ENCODE assay signal across 29 cellular contexts in the genomic region with DNA sequence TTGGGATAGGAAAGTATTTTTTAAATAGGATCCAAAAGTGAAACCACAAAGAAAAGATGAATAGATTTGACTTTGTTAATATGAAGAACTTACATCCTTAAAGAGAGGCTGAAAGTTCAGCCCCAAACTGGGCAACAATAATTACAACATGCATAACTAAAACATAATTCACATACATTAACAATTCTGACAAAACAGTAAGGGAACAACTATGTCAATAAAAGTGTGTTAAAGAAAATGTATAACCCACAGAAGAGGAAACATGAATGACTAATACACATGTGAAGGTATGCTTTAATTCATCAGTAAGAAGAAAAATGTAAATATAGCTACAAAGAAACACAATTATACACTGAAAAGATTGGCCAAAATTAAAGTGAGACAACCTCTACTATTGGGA.
DNase-seq lines count a peak whose midpoint lies in the region; ATAC-seq, FAIRE-seq and TF ChIP-seq lines count a peak whose summit lies in the region.
"Had no signal": no experiment of that assay in that cellular context is flagged by ENCODE, and none has a peak within 500 bp of the region (broad histone marks: within the 10 kb centered on the region; RNA-seq: fewer than 3 reads in every experiment).

No MANE protein-coding gene starts in this region.

- H3K4me3 ChIP-seq in bronchial epithelial cell (ENCODE audit: low read depth, low read length), result no peak overlapping the region
- H3K4me3 ChIP-seq: BLaER1, GM12878, GM23248, HAP-1, MG63 had no signal

- H3K27ac ChIP-seq in foreskin keratinocyte, result no peak overlapping the region
- H3K27ac ChIP-seq: BLaER1, GM23248 had no signal

- ATAC-seq in foreskin keratinocyte (peak; percentile 73), GM18861 (IDR thresholded peaks at IDR 0.05; ENCODE audit: unreplicated experiment) (no peak), HG03442 (IDR thresholded peaks at IDR 0.05; ENCODE audit: unreplicated experiment) (no peak)
- ATAC-seq: GM12878, Right ventricle myocardium inferior had no signal

- TF ChIP-seq CTCF in bronchial epithelial cell (IDR thresholded peaks at IDR 0.05; ENCODE audit: insufficient read depth, low read length, severe bottlenecking), result no peak
- TF ChIP-seq CTCF in foreskin keratinocyte (conservative IDR thresholded peaks at IDR 0.05), result no peak

- H3K27me3 ChIP-seq in bronchial epithelial cell (ENCODE audit: control insufficient read depth, insufficient read depth, low read length), result no peaks in the 10 kb centered on the region
- no peaks in the 10 kb centered on the region for H3K27me3 ChIP-seq in foreskin keratinocyte
- H3K27me3 ChIP-seq: BLaER1, MG63 had no signal

- FAIRE-seq in H54 (lab: Jason Lieb, UNC), result peak; percentile 87
- no peak for FAIRE-seq in bronchial epithelial cell (lab: Jason Lieb, UNC)
- FAIRE-seq: GM12878, RCC 7860 had no signal

- H3K36me3 ChIP-seq in bronchial epithelial cell (ENCODE audit: control insufficient read depth, insufficient read depth, low read length), result no peaks in the 10 kb centered on the region
- H3K36me3 ChIP-seq: BLaER1, HAP-1, MG63 had no signal

- peaks cover 5% of the 10 kb centered on the region for H3K4me1 ChIP-seq in foreskin keratinocyte
- H3K4me1 ChIP-seq: BLaER1, Caco-2, HAP-1 had no signal

- TF ChIP-seq POLR2A in H54 (IDR thresholded peaks at IDR 0.05; ENCODE audit: low read depth, low read length), result no peak

- DNase-seq in H54 (ENCODE audit: insufficient read length, low spot score) (no peak), HT1080 (ENCODE audit: low read depth) (peak; percentile 13), bronchial epithelial cell (ENCODE audit: low read depth) (peak; percentile 80), foreskin keratinocyte (peak; percentile 40 to 64), NCI-H2171 (lab: John Stamatoyannopoulos, UW) (no peak)
- DNase-seq in activated T-cell treated with anti-CD3 and anti-CD28 coated beads, Interleukin-2, amount 50 U/mL, for 48 hours, result no peak
- DNase-seq: ACHN; Caco-2; CD4-positive, alpha-beta T cell; DMS 273 treated with DMSO at 0.1 percent for 48 hours; DMS79 treated with DMSO at 0.1 percent for 48 hours; GM23248; Kasumi-1; MG63; NCI-H1105; NCI-H146; NCI-H2029; NCI-H345; NCI-H524; NCI-H774; NK-92 treated with Interleukin-12 subunit alpha and Interleukin-12 subunit beta, amount 100 ng/mL, for 24 hours; SW 1271 had no signal

Comparison
In these comparisons a context has a peak if more than half of its experiments do, and no peak if none do; other contexts are left out.
1. DNase-seq: peak in HT1080 (single experiment), bronchial epithelial cell (single experiment) and foreskin keratinocyte (2 of 2); none in H54 (single experiment), NCI-H2171 (single experiment) and activated T-cell treated with anti-CD3 and anti-CD28 coated beads, Interleukin-2, amount 50 U/mL, for 48 hours (0 of 2).